8 cellular contexts compared by ENCODE assay signal in genomic region chr6:139219746-139220145, GRCh38.
DNase-seq lines count a peak whose midpoint lies in the region; ATAC-seq, FAIRE-seq and TF ChIP-seq lines count a peak whose summit lies in the region.

No MANE protein-coding gene starts in this region.

- H3K4me3 ChIP-seq in SK-N-SH (ENCODE audit: low read depth in 2 of 2, low read length in 1 of 2) = peak overlapping the region in 1 of 2 experiments; percentile 16; a peak in 1 of 4 replicates
- peak overlapping the region; percentile 45 for H3K4me3 ChIP-seq in OCI-LY1 (ENCODE audit: low read depth, low read length, poor library complexity, severe bottlenecking)
- H3K4me3 ChIP-seq in endothelial cell of umbilical vein (replicated peaks in 1 of 3; ENCODE audit: insufficient read depth in 1 of 3, low read depth in 1 of 3, low read length in 3 of 3) = no peak overlapping the region
- H3K4me3 ChIP-seq in smooth muscle cell = no peak overlapping the region

- H3K4me1 ChIP-seq in SK-N-SH (ENCODE audit: control insufficient read depth in 1 of 2, insufficient read depth in 2 of 2, low read depth in 1 of 2, low read length in 1 of 2) (peaks cover 0 to 2% of the 10 kb centered on the region in 2 experiments; a peak in 3 of 4 replicates), OCI-LY1 (ENCODE audit: insufficient read depth, low read length, severe bottlenecking) (peaks cover 12% of the 10 kb centered on the region), endothelial cell of umbilical vein (ENCODE audit: control insufficient read depth, extremely low read depth, insufficient read depth, low read length) (peaks cover 3% of the 10 kb centered on the region), smooth muscle cell (ENCODE audit: low read depth) (peaks cover 6% of the 10 kb centered on the region)

- TF ChIP-seq RAD21 in SK-N-SH (IDR thresholded peaks at IDR 0.05; ENCODE audit: low read length) = no peak

- H3K9me1 ChIP-seq in endothelial cell of umbilical vein (replicated peaks; ENCODE audit: control insufficient read depth, extremely low read depth, insufficient read depth, low read length) = no peaks in the 10 kb centered on the region

- POLR2A ChIA-PET in SK-N-SH (lab: Yijun Ruan, JAX) (no interaction called here), endothelial cell of umbilical vein (lab: Charles Lee) (interaction anchor here (1.1 kb wide), 1 partner anchor 145 kb away, joined by 3 read pairs; no protein-coding TSS in a partner anchor)

- H3K9ac ChIP-seq in SK-N-SH (no peak overlapping the region), OCI-LY1 (ENCODE audit: low read length) (peak overlapping the region; percentile 43), endothelial cell of umbilical vein (replicated peaks; ENCODE audit: extremely low read depth, insufficient read depth, low read length) (no peak overlapping the region), smooth muscle cell (ENCODE audit: low read depth) (peak overlapping the region; percentile 11)

- H2AFZ ChIP-seq in SK-N-SH (ENCODE audit: low read depth) (peak overlapping the region; percentile 46; the same call in 1 of the 2 replicates), OCI-LY1 (ENCODE audit: low read length) (no peak overlapping the region), endothelial cell of umbilical vein (ENCODE audit: low read depth, low read length) (peak overlapping the region; percentile 88), smooth muscle cell (ENCODE audit: low read depth) (peak overlapping the region; percentile 24)

- no peaks in the 10 kb centered on the region for H3K36me3 ChIP-seq in SK-N-SH (replicated peaks in 1 of 2; ENCODE audit: control insufficient read depth in 1 of 2, insufficient read depth in 2 of 2, low read length in 1 of 2)
- no peaks in the 10 kb centered on the region for H3K36me3 ChIP-seq in OCI-LY1 (ENCODE audit: insufficient read depth, low read length)
- H3K36me3 ChIP-seq in endothelial cell of umbilical vein (ENCODE audit: control insufficient read depth in 2 of 2, extremely low read depth in 1 of 2, insufficient read depth in 2 of 2, low read length in 2 of 2) = no peaks in the 10 kb centered on the region
- H3K36me3 ChIP-seq in smooth muscle cell (ENCODE audit: low read depth) = no peaks in the 10 kb centered on the region

- CTCF ChIA-PET in SK-N-SH (lab: Yijun Ruan, JAX) = interaction anchor here (0.6 to 1.5 kb wide), 16 partner anchors 9 to 1222 kb away, joined by 3 to 9 read pairs (median 4); no protein-coding TSS in a partner anchor
- CTCF ChIA-PET in endothelial cell of umbilical vein (lab: Charles Lee) = interaction anchor here (0.6 to 6.1 kb wide), 47 partner anchors 9 to 1702 kb away, joined by 3 to 258 read pairs (median 4); partner anchors contain the start of genes CITED2 and TXLNB

- no peaks in the 10 kb centered on the region for H4K20me1 ChIP-seq in SK-N-SH (ENCODE audit: insufficient read depth)
- no peaks in the 10 kb centered on the region for H4K20me1 ChIP-seq in OCI-LY1 (ENCODE audit: insufficient read depth, low read length)
- no peaks in the 10 kb centered on the region for H4K20me1 ChIP-seq in endothelial cell of umbilical vein (replicated peaks; ENCODE audit: control insufficient read depth, extremely low read depth, insufficient read depth, low read length)
- H4K20me1 ChIP-seq in smooth muscle cell (ENCODE audit: low read depth) = no peaks in the 10 kb centered on the region

- H3K9me2 ChIP-seq in SK-N-SH (no peaks in the 10 kb centered on the region), OCI-LY1 (ENCODE audit: low read depth, low read length) (no peaks in the 10 kb centered on the region)

- WGBS in SK-N-SH (ENCODE audit: low lambda C conversion rate) = 96% methylated on average over 2 of the region's 2 CpGs
- WGBS in smooth muscle cell (ENCODE audit: low lambda C conversion rate) = 100% methylated on average over 2 of the region's 2 CpGs

- H3K4me2 ChIP-seq in SK-N-SH (no peak overlapping the region), OCI-LY1 (ENCODE audit: low read length) (peak overlapping the region; percentile 58), endothelial cell of umbilical vein (ENCODE audit: insufficient read depth, low read length) (no peak overlapping the region), smooth muscle cell (peak overlapping the region; percentile 40)

- H3K27ac ChIP-seq in SK-N-SH (ENCODE audit: low read depth in 2 of 2, low read length in 1 of 2) (no peak overlapping the region; a peak in 1 of 4 replicates), OCI-LY1 (ENCODE audit: low read depth, low read length, poor library complexity, severe bottlenecking) (peak overlapping the region; percentile 71), endothelial cell of umbilical vein (ENCODE audit: insufficient read depth, low read depth, low read length) (no peak overlapping the region), smooth muscle cell (ENCODE audit: low read depth) (peak overlapping the region; percentile 80)

- intact Hi-C loops in endothelial cell of umbilical vein (cut with micrococcal nuclease) = loop anchor here (1.0 to 5.0 kb wide), 6 partner anchors 31 to 402 kb away; no protein-coding TSS in a partner anchor

- no peak for FAIRE-seq in endothelial cell of umbilical vein (lab: Jason Lieb, UNC)

- BruUV-seq in endothelial cell of umbilical vein (replicated peaks; lab: Mats Ljungman, UMichigan) = no TSS peak

- TF ChIP-seq CTCF in SK-N-SH (IDR thresholded peaks at IDR 0.05) = no peak
- TF ChIP-seq CTCF in OCI-LY1 (IDR thresholded peaks at IDR 0.05; ENCODE audit: low read length) = no peak
- no peak for TF ChIP-seq CTCF in endothelial cell of umbilical vein (IDR thresholded peaks at IDR 0.05; ENCODE audit: extremely low read depth in 1 of 2, insufficient read depth in 1 of 2, low read depth in 1 of 2, low read length in 2 of 2)
- TF ChIP-seq CTCF in smooth muscle cell (IDR thresholded peaks at IDR 0.05; ENCODE audit: borderline replicate concordance, insufficient read depth, poor library complexity, severe bottlenecking) = no peak

- no peak for ATAC-seq in SK-N-SH treated with all-trans-retinoic acid at 6 μM for 48 hours
- no peak for ATAC-seq in GM21717 (IDR thresholded peaks at IDR 0.05; ENCODE audit: unreplicated experiment)

- no peaks in the 10 kb centered on the region for H3K79me2 ChIP-seq in SK-N-SH (ENCODE audit: insufficient read depth)
- no peaks in the 10 kb centered on the region for H3K79me2 ChIP-seq in OCI-LY1 (ENCODE audit: insufficient read depth, low read length)
- no peaks in the 10 kb centered on the region for H3K79me2 ChIP-seq in endothelial cell of umbilical vein (ENCODE audit: control insufficient read depth, insufficient read depth, low read length)
- no peaks in the 10 kb centered on the region for H3K79me2 ChIP-seq in smooth muscle cell (ENCODE audit: low read depth)

- dilution Hi-C loops in endothelial cell of umbilical vein (cut with MboI; ENCODE audit: extremely low pct_ligation_motif_present, low sequenced_read_pairs) = no loop called here

- H3F3A ChIP-seq in SK-N-SH (replicated peaks; ENCODE audit: insufficient read depth) (no peaks in the 10 kb centered on the region), OCI-LY1 (ENCODE audit: insufficient read depth, low read length) (no peaks in the 10 kb centered on the region), smooth muscle cell (ENCODE audit: low read depth) (peaks cover 9% of the 10 kb centered on the region)

- H3K9me3 ChIP-seq in SK-N-SH (no peaks in the 10 kb centered on the region), OCI-LY1 (ENCODE audit: low read length) (peaks cover 6% of the 10 kb centered on the region), endothelial cell of umbilical vein (replicated peaks; ENCODE audit: control insufficient read depth, insufficient read depth, low read length) (no peaks in the 10 kb centered on the region), smooth muscle cell (replicated peaks; ENCODE audit: low read depth) (no peaks in the 10 kb centered on the region)

- H3K27me3 ChIP-seq in SK-N-SH (ENCODE audit: insufficient read depth) (no peaks in the 10 kb centered on the region), OCI-LY1 (ENCODE audit: insufficient read depth, low read length) (no peaks in the 10 kb centered on the region), endothelial cell of umbilical vein (ENCODE audit: control insufficient read depth in 2 of 2, insufficient read depth in 2 of 2, low read length in 2 of 2) (no peaks in the 10 kb centered on the region), smooth muscle cell (ENCODE audit: low read depth) (no peaks in the 10 kb centered on the region)

- TF ChIP-seq POLR2A in endothelial cell of umbilical vein (IDR thresholded peaks at IDR 0.05; ENCODE audit: low read depth, low read length) = no peak

- DNase-seq in SK-N-SH (no peak), endothelial cell of umbilical vein (ENCODE audit: low read depth, low spot score) (no peak), smooth muscle cell (lab: John Stamatoyannopoulos, UW; ENCODE audit: unreplicated experiment) (no peak), Kasumi-1 (lab: John Stamatoyannopoulos, UW) (no peak), NCI-H2196 (lab: John Stamatoyannopoulos, UW; ENCODE audit: unreplicated experiment) (no peak)

- TF ChIP-seq EP300 in SK-N-SH (IDR thresholded peaks at IDR 0.05; ENCODE audit: borderline replicate concordance in 1 of 2, low read depth in 1 of 2, low read length in 1 of 2) = no peak

TF ChIP-seq in SK-N-SH, 30 proteins besides CTCF, POLR2A, EP300 and RAD21 (continues in another document):
- TF ChIP-seq NFIC (IDR thresholded peaks at IDR 0.05; ENCODE audit: borderline replicate concordance) (no peak), RCOR1 (IDR thresholded peaks at IDR 0.05; ENCODE audit: low read length) (no peak), CHD2 (IDR thresholded peaks at IDR 0.05; ENCODE audit: low read length, partially characterized antibody) (no peak), FOSL2 (IDR thresholded peaks at IDR 0.05; ENCODE audit: borderline replicate concordance, low read depth) (no peak)

TF ChIP-seq in SK-N-SH treated with all-trans-retinoic acid at 6 μM for 48 hours, 23 proteins besides CTCF, POLR2A, EP300 and RAD21:
- no peak for TF ChIP-seq ZFP30 (CRISPR knock-in tag; IDR thresholded peaks at IDR 0.05)
- TF ChIP-seq CSDC2 (CRISPR knock-in tag; IDR thresholded peaks at IDR 0.05) = no peak

TF ChIP-seq in endothelial cell of umbilical vein, 7 proteins besides CTCF, POLR2A, EP300 and RAD21:
- TF ChIP-seq MYC (IDR thresholded peaks at IDR 0.05; ENCODE audit: low read depth, low read length) (no peak), MAX (IDR thresholded peaks at IDR 0.05; ENCODE audit: insufficient read depth, insufficient read length) (no peak), GATA2 (IDR thresholded peaks at IDR 0.05; ENCODE audit: insufficient read depth, insufficient read length, low read depth, low read length) (no peak), EZH2 (IDR thresholded peaks at IDR 0.05; ENCODE audit: borderline replicate concordance, low read depth, low read length, severe bottlenecking) (no peak)

Comparison
In these comparisons a context has a peak if more than half of its experiments do, and no peak if none do; other contexts are left out.
1. H3K27ac ChIP-seq: peak in OCI-LY1 (single experiment) and smooth muscle cell (single experiment); none in SK-N-SH (0 of 2) and endothelial cell of umbilical vein (single experiment).
2. H3K4me2 ChIP-seq: peak in OCI-LY1 (single experiment) and smooth muscle cell (single experiment); none in SK-N-SH (single experiment) and endothelial cell of umbilical vein (single experiment).
3. H3K9ac ChIP-seq: peak in OCI-LY1 (single experiment) and smooth muscle cell (single experiment); none in SK-N-SH (single experiment) and endothelial cell of umbilical vein (single experiment).